In the genomic region with DNA sequence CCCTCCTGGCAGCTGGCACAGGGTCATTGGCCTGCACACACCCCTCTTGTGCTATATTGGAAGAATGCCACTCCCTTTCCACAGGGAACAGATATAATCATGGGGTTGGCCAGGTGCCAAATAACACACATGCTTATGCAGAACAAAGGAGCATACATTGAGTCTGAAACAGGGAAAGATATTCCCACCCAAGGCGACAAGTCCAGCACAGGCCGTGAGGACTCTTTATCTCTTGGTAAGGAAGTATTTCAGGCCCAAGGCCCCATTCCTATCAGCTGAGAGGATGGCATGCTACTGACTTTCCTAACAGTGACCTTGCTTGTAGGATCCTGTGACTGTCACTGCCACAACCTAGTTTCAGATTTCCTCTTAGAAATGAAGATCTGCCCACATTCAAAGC, we compare ENCODE assay signal across 14 cellular contexts. TPM values are rescaled to one million over a fixed set of nuclear protein-coding genes. Genes with fewer than 3 reads are reported as not detected.
DNase-seq lines count a peak whose midpoint lies in the region; ATAC-seq, FAIRE-seq and TF ChIP-seq lines count a peak whose summit lies in the region.
"Had no signal": no experiment of that assay in that cellular context is flagged by ENCODE, and none has a peak within 500 bp of the region (broad histone marks: within the 10 kb centered on the region; RNA-seq: fewer than 3 reads in every experiment).

No MANE protein-coding gene starts in this region.

- H3K27me3 ChIP-seq in astrocyte (ENCODE audit: insufficient read depth, low read length) (no peaks in the 10 kb centered on the region), trophoblast cell (ENCODE audit: insufficient read depth, low read length) (no peaks in the 10 kb centered on the region)
- H3K27me3 ChIP-seq: tibial artery had no signal

- H3K79me2 ChIP-seq in astrocyte (ENCODE audit: insufficient read depth, low read length) (no peaks in the 10 kb centered on the region), trophoblast cell (ENCODE audit: control insufficient read depth, insufficient read depth, low read length, poor library complexity) (no peaks in the 10 kb centered on the region)

- no peak for TF ChIP-seq CTCF in astrocyte (IDR thresholded peaks at IDR 0.05; ENCODE audit: insufficient read depth, low read depth, low read length)

- H3K4me3 Mint-ChIP-seq in astrocyte (ENCODE audit: unreplicated experiment), result no peak overlapping the region
- H3K4me3 Mint-ChIP-seq: neural crest cell had no signal

- no peak for FAIRE-seq in astrocyte (lab: Jason Lieb, UNC)

- no CpG with 5 or more reads among the region's 2 CpGs for WGBS in trophoblast cell (ENCODE audit: extremely low coverage, insufficient coverage, insufficient read length)

- H4K20me1 ChIP-seq in astrocyte (ENCODE audit: insufficient read depth, low read length), result no peaks in the 10 kb centered on the region

- H3K4me1 ChIP-seq in astrocyte (ENCODE audit: insufficient read depth, low read length) (peaks cover 24% of the 10 kb centered on the region), trophoblast cell (ENCODE audit: control insufficient read depth in 1 of 2, insufficient read depth in 2 of 2, low read length in 2 of 2) (no peaks in the 10 kb centered on the region)

- H3K4me1 Mint-ChIP-seq in astrocyte (ENCODE audit: low read depth, unreplicated experiment), result peaks cover 30% of the 10 kb centered on the region

- H3K4me3 ChIP-seq in astrocyte (ENCODE audit: insufficient read depth, low read depth, low read length), result no peak overlapping the region
- no peak overlapping the region for H3K4me3 ChIP-seq in trophoblast cell (ENCODE audit: low read depth, low read length)
- H3K4me3 ChIP-seq: tibial artery had no signal

- ATAC-seq in HG03095 (IDR thresholded peaks at IDR 0.05; ENCODE audit: unreplicated experiment) (no peak), GM18858 (IDR thresholded peaks at IDR 0.05; ENCODE audit: unreplicated experiment) (no peak)

- no peak overlapping the region for H4K91ac ChIP-seq in trophoblast cell (ENCODE audit: low read depth, low read length)

- H2AFZ ChIP-seq in astrocyte (ENCODE audit: low read depth, low read length) (no peak overlapping the region), trophoblast cell (ENCODE audit: insufficient read depth, low read length, poor library complexity) (no peak overlapping the region)

- no peaks in the 10 kb centered on the region for H3K36me3 ChIP-seq in astrocyte (ENCODE audit: insufficient read depth, low read length)
- H3K36me3 ChIP-seq in trophoblast cell (ENCODE audit: control insufficient read depth in 1 of 2, insufficient read depth in 2 of 2, low read length in 2 of 2), result no peaks in the 10 kb centered on the region
- H3K36me3 ChIP-seq: tibial artery had no signal

- H3K4me2 ChIP-seq in astrocyte (ENCODE audit: low read length) (no peak overlapping the region), trophoblast cell (ENCODE audit: low read length) (no peak overlapping the region)

- no peaks in the 10 kb centered on the region for H3K79me1 ChIP-seq in trophoblast cell (ENCODE audit: low read length)

- H3K9ac ChIP-seq in astrocyte (ENCODE audit: low read length), result no peak overlapping the region
- no peak overlapping the region for H3K9ac ChIP-seq in trophoblast cell (ENCODE audit: low read length)

- no peak overlapping the region for H4K8ac ChIP-seq in trophoblast cell (ENCODE audit: low read depth, low read length)

- H4K12ac ChIP-seq in trophoblast cell (ENCODE audit: low read depth, low read length), result no peak overlapping the region

- no peaks in the 10 kb centered on the region for H3K9me3 ChIP-seq in astrocyte (ENCODE audit: insufficient read depth, low read depth, low read length)
- H3K9me3 ChIP-seq in trophoblast cell (ENCODE audit: insufficient read depth, low read depth, low read length), result no peaks in the 10 kb centered on the region
- H3K9me3 ChIP-seq: tibial artery had no signal

- H3K23ac ChIP-seq in trophoblast cell (ENCODE audit: low read length), result peak overlapping the region; percentile 7

- no peaks in the 10 kb centered on the region for H3K27me3 Mint-ChIP-seq in astrocyte (ENCODE audit: low read depth, unreplicated experiment)

- no peak overlapping the region for H3K14ac ChIP-seq in trophoblast cell (ENCODE audit: low read length)

- no peak overlapping the region for H3K27ac ChIP-seq in astrocyte (ENCODE audit: low read depth, low read length)
- no peak overlapping the region for H3K27ac ChIP-seq in trophoblast cell (ENCODE audit: low read depth, low read length)
- H3K27ac ChIP-seq: 22Rv1, tibial artery had no signal

- H2AK5ac ChIP-seq in trophoblast cell (ENCODE audit: low read length), result no peak overlapping the region

- no peak overlapping the region for H2BK12ac ChIP-seq in trophoblast cell (ENCODE audit: low read length)

- H2BK5ac ChIP-seq in trophoblast cell (ENCODE audit: low read depth, low read length, poor library complexity), result no peak overlapping the region

- no peak overlapping the region for H2BK120ac ChIP-seq in trophoblast cell (ENCODE audit: insufficient read depth, low read length, poor library complexity)

- DNase-seq in DMS53 (lab: John Stamatoyannopoulos, UW), result peak; percentile 15
- DNase-seq in DMS53 treated with DMSO at 0.1 percent for 48 hours (lab: John Stamatoyannopoulos, UW; ENCODE audit: unreplicated experiment), result no peak
- DNase-seq in LHCN-M2 (ENCODE audit: low read depth), result peak; percentile 41
- peak; percentile 6 for DNase-seq in astrocyte (ENCODE audit: low read depth)
- peak; percentile 36 to 57 for DNase-seq in trophoblast cell
- DNase-seq in middle frontal gyrus (ENCODE audit: extremely low spot score, low spot score), result no peak
- DNase-seq: activated naive CD4-positive, alpha-beta T cell treated with Interleukin-2 at 50 U/mL for 16 hours; Kasumi-1; stimulated activated CD4-positive, alpha-beta T cell treated with anti-CD3 and anti-CD28 coated beads, Interleukin-12 subunit alpha, Interleukin-12 subunit beta, amount 100 ng/mL, for 4 hours; tibial artery had no signal

- H3K9me3 Mint-ChIP-seq in astrocyte (ENCODE audit: unreplicated experiment), result no peaks in the 10 kb centered on the region

- no peaks in the 10 kb centered on the region for H3K36me3 Mint-ChIP-seq in astrocyte (ENCODE audit: low read depth, unreplicated experiment)

- H3K4ac ChIP-seq in trophoblast cell (ENCODE audit: low read depth, low read length), result no peak overlapping the region

- H3K18ac ChIP-seq in trophoblast cell (ENCODE audit: low read length), result no peak overlapping the region

- peak overlapping the region; percentile 99 for H3K27ac Mint-ChIP-seq in astrocyte (ENCODE audit: unreplicated experiment)

RNA-seq across cellular contexts. Expression of a gene that starts 59.0 kb away (rescaled TPM):
- total RNA-seq in LHCN-M2 (2014; rRNA removed), result 36.0 and 40.2 TPM in 2 replicates
- polyA plus RNA-seq in LHCN-M2 (2012), result 20.0 TPM
- 27.1 and 27.5 TPM in 2 replicates for total RNA-seq in astrocyte
- polyA plus RNA-seq in trophoblast cell (2013), result 1.5 and 1.8 TPM in 2 replicates

Comparison
In these comparisons a context has a peak if more than half of its experiments do, and no peak if none do; other contexts are left out.
1. DNase-seq: peak in DMS53 (single experiment), LHCN-M2 (single experiment), astrocyte (single experiment) and trophoblast cell (2 of 2); none in DMS53 treated with DMSO at 0.1 percent for 48 hours (single experiment) and middle frontal gyrus (single experiment).